ENCODE assay signal across 1 cellular context in the genomic region with DNA sequence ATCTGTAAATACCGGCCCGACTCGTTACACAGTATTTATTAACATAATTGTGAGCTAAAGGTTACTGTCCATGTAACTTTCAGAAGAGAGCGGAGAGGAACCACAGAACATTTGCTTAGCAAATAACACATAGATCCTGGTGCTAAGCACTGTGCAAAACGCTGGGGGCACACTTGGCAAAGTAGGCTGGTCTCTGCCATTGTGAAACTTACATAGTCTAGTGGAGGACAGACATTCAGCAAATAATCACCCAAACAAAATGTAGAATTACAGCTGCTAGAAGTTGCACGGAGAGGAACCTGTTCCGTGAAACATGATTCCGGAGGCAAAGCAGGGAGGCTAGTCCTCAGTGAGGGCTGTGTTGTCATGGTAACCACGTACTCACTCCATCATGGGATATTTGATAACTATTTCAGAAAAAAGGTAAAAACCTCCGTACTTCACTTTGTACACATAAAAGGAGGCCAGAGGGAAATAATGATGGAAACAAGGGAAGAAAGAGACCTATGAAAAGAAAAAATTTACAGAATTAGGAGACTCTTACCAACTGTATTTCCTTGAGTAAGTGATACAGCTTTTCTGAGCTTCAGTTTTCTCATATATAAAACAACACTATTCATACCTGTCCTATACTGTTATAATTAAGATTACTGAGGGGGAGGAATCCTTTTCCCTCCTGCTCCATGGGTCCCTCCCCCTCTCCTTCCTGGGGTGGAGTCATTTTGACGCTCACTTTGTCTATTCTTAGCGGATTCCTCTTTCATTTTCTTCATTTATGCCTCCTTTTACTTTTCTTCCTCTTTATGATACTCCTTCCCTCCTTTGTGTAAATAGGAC.
TF ChIP-seq lines count a peak whose summit lies in the region.

No MANE protein-coding gene starts in this region.

TF ChIP-seq in SK-N-SH, 30 proteins besides CTCF, POLR2A, EP300 and RAD21 (continued from another document):
- TF ChIP-seq, protein P1, sequence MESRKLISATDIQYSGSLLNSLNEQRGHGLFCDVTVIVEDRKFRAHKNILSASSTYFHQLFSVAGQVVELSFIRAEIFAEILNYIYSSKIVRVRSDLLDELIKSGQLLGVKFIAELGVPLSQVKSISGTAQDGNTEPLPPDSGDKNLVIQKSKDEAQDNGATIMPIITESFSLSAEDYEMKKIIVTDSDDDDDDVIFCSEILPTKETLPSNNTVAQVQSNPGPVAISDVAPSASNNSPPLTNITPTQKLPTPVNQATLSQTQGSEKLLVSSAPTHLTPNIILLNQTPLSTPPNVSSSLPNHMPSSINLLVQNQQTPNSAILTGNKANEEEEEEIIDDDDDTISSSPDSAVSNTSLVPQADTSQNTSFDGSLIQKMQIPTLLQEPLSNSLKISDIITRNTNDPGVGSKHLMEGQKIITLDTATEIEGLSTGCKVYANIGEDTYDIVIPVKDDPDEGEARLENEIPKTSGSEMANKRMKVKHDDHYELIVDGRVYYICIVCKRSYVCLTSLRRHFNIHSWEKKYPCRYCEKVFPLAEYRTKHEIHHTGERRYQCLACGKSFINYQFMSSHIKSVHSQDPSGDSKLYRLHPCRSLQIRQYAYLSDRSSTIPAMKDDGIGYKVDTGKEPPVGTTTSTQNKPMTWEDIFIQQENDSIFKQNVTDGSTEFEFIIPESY (IDR thresholded peaks at IDR 0.05; ENCODE audit: borderline replicate concordance, low read depth): no peak
TF ChIP-seq in SK-N-SH: peak in this region for 0.
